ENCODE assay signal across 11 cellular contexts in the genomic region with DNA sequence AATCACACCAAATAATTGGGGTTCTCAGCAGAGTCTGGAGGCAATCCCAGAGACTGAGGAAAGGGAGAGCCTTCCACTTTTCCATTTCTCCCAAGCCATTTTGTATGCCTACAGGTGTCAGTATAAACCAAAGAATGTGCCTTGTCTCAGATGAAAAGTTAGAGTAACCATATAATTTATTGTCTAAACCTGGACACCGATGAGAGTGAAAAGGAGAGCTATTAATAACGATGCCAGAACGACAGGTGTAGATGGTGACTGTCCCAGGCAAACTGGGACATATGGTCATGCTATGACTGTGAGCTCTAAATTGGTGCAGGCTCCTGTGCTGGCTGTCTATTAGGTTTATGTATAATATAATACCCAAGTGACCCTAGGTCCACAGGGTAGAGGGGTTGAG.
DNase-seq lines count a peak whose midpoint lies in the region; ATAC-seq and TF ChIP-seq lines count a peak whose summit lies in the region.
"Had no signal": no experiment of that assay in that cellular context is flagged by ENCODE, and none has a peak within 500 bp of the region (broad histone marks: within the 10 kb centered on the region; RNA-seq: fewer than 3 reads in every experiment).

No MANE protein-coding gene starts in this region.

- TF ChIP-seq CTCF in GM06990 (IDR thresholded peaks at IDR 0.05; ENCODE audit: insufficient read depth, low read length, poor library complexity, severe bottlenecking): peak; percentile 3
- TF ChIP-seq CTCF in fibroblast of pulmonary artery (IDR thresholded peaks at IDR 0.05; ENCODE audit: low read length, missing control alignments): peak; percentile 20

- H3K4me3 Mint-ChIP-seq in effector memory CD8-positive, alpha-beta T cell: no peak overlapping the region

- peaks cover 0 to 10% of the 10 kb centered on the region in 2 donors for H3K27me3 Mint-ChIP-seq in effector memory CD8-positive, alpha-beta T cell

- no peak overlapping the region for H3K27ac Mint-ChIP-seq in effector memory CD8-positive, alpha-beta T cell

- intact Hi-C loops in sciatic nerve (cut with DNase I): no loop called here

- H3K27me3 ChIP-seq in GM06990 (replicated peaks; ENCODE audit: control insufficient read depth, insufficient read depth, low read length): no peaks in the 10 kb centered on the region

- H3K36me3 ChIP-seq in GM06990 (ENCODE audit: control insufficient read depth, insufficient read depth, low read length): no peaks in the 10 kb centered on the region

- H3K36me3 Mint-ChIP-seq in effector memory CD8-positive, alpha-beta T cell (ENCODE audit: insufficient read depth): no peaks in the 10 kb centered on the region

- peaks cover 2 to 14% of the 10 kb centered on the region in 2 donors for H3K9me3 Mint-ChIP-seq in effector memory CD8-positive, alpha-beta T cell

- ATAC-seq in sciatic nerve (peak; percentile 12), GM18870 (IDR thresholded peaks at IDR 0.05; ENCODE audit: unreplicated experiment) (no peak)
- ATAC-seq in effector memory CD8-positive, alpha-beta T cell (replicated peaks): no peak

- no peak for DNase-seq in GM06990 (ENCODE audit: extremely low read depth, insufficient read length)
- DNase-seq in NCI-H524 (lab: John Stamatoyannopoulos, UW): peak; percentile 31 to 65
- no peak for DNase-seq in fibroblast of pulmonary artery (ENCODE audit: low read depth)
- DNase-seq in sciatic nerve (ENCODE audit: low spot score): no peak
- no peak for DNase-seq in effector memory CD8-positive, alpha-beta T cell
- DNase-seq in NCI-H146 treated with DMSO at 0.1 percent for 48 hours (lab: John Stamatoyannopoulos, UW; ENCODE audit: unreplicated experiment): no peak
- DNase-seq in NCI-H345 treated with DMSO at 0.1 percent for 48 hours (lab: John Stamatoyannopoulos, UW; ENCODE audit: unreplicated experiment): no peak
- DNase-seq: activated naive CD4-positive, alpha-beta T cell; NCI-H510A; T1000 had no signal

- H3K4me1 Mint-ChIP-seq in effector memory CD8-positive, alpha-beta T cell (ENCODE audit: low read depth in 2 of 2): peaks cover 7 to 14% of the 10 kb centered on the region in 2 donors

- H3K4me3 ChIP-seq in GM06990 (replicated peaks; ENCODE audit: low read depth, low read length) (no peak overlapping the region), fibroblast of pulmonary artery (replicated peaks; ENCODE audit: low read depth, low read length) (no peak overlapping the region)

Comparison
In these comparisons a context has a peak if more than half of its experiments do, and no peak if none do; other contexts are left out.
1. DNase-seq: peak in NCI-H524 (2 of 2); none in GM06990 (single experiment), fibroblast of pulmonary artery (single experiment), sciatic nerve (single experiment), effector memory CD8-positive, alpha-beta T cell (0 of 3), NCI-H146 treated with DMSO at 0.1 percent for 48 hours (single experiment) and NCI-H345 treated with DMSO at 0.1 percent for 48 hours (single experiment).